Comparison of ENCODE assay signal across 1 cellular context in the genomic region with DNA sequence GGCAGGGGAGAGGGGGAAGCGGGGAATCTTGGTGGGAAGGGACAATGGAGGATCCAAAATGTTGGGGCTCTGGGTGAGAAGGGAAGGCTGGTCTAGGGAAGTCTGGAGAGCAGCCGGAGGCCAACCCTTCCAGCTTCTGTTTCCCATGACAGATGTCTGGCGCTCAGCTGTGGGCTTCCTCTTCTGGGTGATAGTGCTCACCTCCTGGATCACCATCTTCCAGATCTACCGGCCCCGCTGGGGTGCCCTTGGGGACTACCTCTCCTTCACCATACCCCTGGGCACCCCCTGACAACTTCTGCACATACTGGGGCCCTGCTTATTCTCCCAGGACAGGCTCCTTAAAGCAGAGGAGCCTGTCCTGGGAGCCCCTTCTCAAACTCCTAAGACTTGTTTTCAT.
TF ChIP-seq lines count a peak whose summit lies in the region.

No MANE protein-coding gene starts in this region.

TF ChIP-seq in GM12878, 131 proteins besides CTCF, POLR2A, EP300 and RAD21:
- TF ChIP-seq TAF1 (IDR thresholded peaks at IDR 0.05; ENCODE audit: borderline replicate concordance, low read depth, low read length) (no peak), BRCA1 (IDR thresholded peaks at IDR 0.05; ENCODE audit: low read depth, low read length) (no peak)
TF ChIP-seq in GM12878: peak in this region for 0.
